In the genomic region with DNA sequence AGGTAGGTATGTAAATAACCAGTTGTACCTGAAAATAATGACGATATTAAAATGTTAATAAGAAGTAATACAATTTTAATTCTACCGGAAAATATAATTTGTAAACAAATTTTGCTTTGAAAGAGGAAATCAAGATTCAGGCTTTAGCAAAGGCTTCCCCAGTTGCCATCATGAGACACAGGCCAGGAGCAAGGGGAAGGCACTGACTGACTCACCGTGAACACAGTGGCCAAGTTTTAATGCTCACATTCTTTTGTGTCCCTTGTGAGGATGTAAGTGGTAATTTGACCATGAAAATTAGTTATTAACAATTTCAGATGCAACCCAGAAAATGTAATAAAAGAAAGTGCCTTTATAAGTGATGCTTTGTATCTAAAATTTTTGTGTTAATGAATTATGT, we compare ENCODE assay signal across 23 cellular contexts.
A peak's percentile ranks its signal among the peaks of the same experiment; 100 is the strongest.
DNase-seq lines count a peak whose midpoint lies in the region; TF ChIP-seq lines count a peak whose summit lies in the region.
"Had no signal": no experiment of that assay in that cellular context is flagged by ENCODE, and none has a peak within 500 bp of the region (broad histone marks: within the 10 kb centered on the region; RNA-seq: fewer than 3 reads in every experiment).

No MANE protein-coding gene starts in this region.

- H3K4ac ChIP-seq in mesenchymal stem cell (ENCODE audit: low read depth in 1 of 2, low read length in 2 of 2), result no peak overlapping the region

- H3K18ac ChIP-seq in mesenchymal stem cell (ENCODE audit: low read depth in 1 of 2, low read length in 2 of 2), result no peak overlapping the region

- no peak overlapping the region for H3K14ac ChIP-seq in mesenchymal stem cell (ENCODE audit: low read length in 2 of 2)

- no peak overlapping the region for H2AK5ac ChIP-seq in mesenchymal stem cell (ENCODE audit: low read length, severe bottlenecking)

- H3K4me1 ChIP-seq in mesenchymal stem cell (ENCODE audit: control insufficient read depth, insufficient read depth, low read depth, low read length) (no peaks in the 10 kb centered on the region), uterus (no peaks in the 10 kb centered on the region)
- H3K4me1 ChIP-seq: adrenal gland, left ventricle myocardium inferior, right atrium auricular region had no signal

- intact Hi-C loops in uterus (cut with DNase I; ENCODE audit: low total_unique reads), result no loop called here

- TF ChIP-seq CTCF in uterus (IDR thresholded peaks at IDR 0.05), result no peak

- no peak overlapping the region for H2BK15ac ChIP-seq in mesenchymal stem cell (ENCODE audit: low read depth, poor library complexity, severe bottlenecking)

- H3K79me1 ChIP-seq in mesenchymal stem cell (replicated peaks; ENCODE audit: low read length, poor library complexity, severe bottlenecking), result no peaks in the 10 kb centered on the region

- H4K8ac ChIP-seq in mesenchymal stem cell (ENCODE audit: low read length), result no peak overlapping the region

- no peak for TF ChIP-seq POLR2A in uterus (IDR thresholded peaks at IDR 0.05)

- H2BK12ac ChIP-seq in mesenchymal stem cell (ENCODE audit: low read length in 2 of 2), result no peak overlapping the region

- no peak overlapping the region for H2AFZ ChIP-seq in mesenchymal stem cell (ENCODE audit: low read depth, low read length)
- H2AFZ ChIP-seq: parathyroid adenoma had no signal

- 92% methylated on average over 2 of the region's 3 CpGs for WGBS in mesenchymal stem cell

- H3K27ac ChIP-seq in mesenchymal stem cell (ENCODE audit: low read length, poor library complexity, severe bottlenecking) (no peak overlapping the region), uterus (no peak overlapping the region)
- H3K27ac ChIP-seq: adrenal gland, left ventricle myocardium inferior, parathyroid adenoma, right atrium auricular region, thoracic aorta had no signal

- H3K27me3 ChIP-seq in mesenchymal stem cell (ENCODE audit: control insufficient read depth in 1 of 2, insufficient read depth in 1 of 2, low read length in 2 of 2) (no peaks in the 10 kb centered on the region), uterus (no peaks in the 10 kb centered on the region)
- H3K27me3 ChIP-seq: adrenal gland, right atrium auricular region had no signal

- peak overlapping the region; percentile 24 for H3K9ac ChIP-seq in mesenchymal stem cell (ENCODE audit: low read length)
- H3K9ac ChIP-seq: parathyroid adenoma had no signal

- H2BK5ac ChIP-seq in mesenchymal stem cell (ENCODE audit: low read depth, low read length, poor library complexity, severe bottlenecking), result no peak overlapping the region

- no peak overlapping the region for H3K23ac ChIP-seq in mesenchymal stem cell (ENCODE audit: low read length in 2 of 2)

- H4K91ac ChIP-seq in mesenchymal stem cell (ENCODE audit: low read length), result no peak overlapping the region

- H3K4me2 ChIP-seq in mesenchymal stem cell (ENCODE audit: low read length, poor library complexity, severe bottlenecking), result no peak overlapping the region
- H3K4me2 ChIP-seq: smooth muscle cell had no signal

- no peak overlapping the region for H2BK120ac ChIP-seq in mesenchymal stem cell (ENCODE audit: low read depth, low read length)

- no peaks in the 10 kb centered on the region for H3K9me3 ChIP-seq in mesenchymal stem cell (ENCODE audit: control insufficient read depth, low read length)
- H3K9me3 ChIP-seq in uterus, result no peaks in the 10 kb centered on the region
- H3K9me3 ChIP-seq: adrenal gland, HAP-1, left ventricle myocardium inferior, right atrium auricular region, thoracic aorta had no signal

- peak; percentile 6 for DNase-seq in Daoy (ENCODE audit: low read depth)
- DNase-seq in LHCN-M2 (ENCODE audit: low read depth), result peak; percentile 60
- peak; percentile 46 for DNase-seq in dermis blood vessel endothelial cell
- no peak for DNase-seq in mesenchymal stem cell
- no peak for DNase-seq in NCI-H1694 (lab: John Stamatoyannopoulos, UW)
- DNase-seq in uterus, result no peak
- no peak for DNase-seq in amygdala (lab: John Stamatoyannopoulos, UW)
- DNase-seq in GF-D8 (lab: John Stamatoyannopoulos, UW), result no peak
- DNase-seq: activated CD4-positive, alpha-beta memory T cell treated with anti-CD3 and anti-CD28 coated beads, Interleukin-2, amount 10 ng/mL, durations not matched to agents 7 days and 5 days; activated CD4-positive, CD25-positive, alpha-beta regulatory T cell treated with anti-CD3 and anti-CD28 coated beads, Interleukin-2, amount 50 U/mL, for 72 hours; activated CD8-positive, alpha-beta memory T cell treated with anti-CD3 and anti-CD28 coated beads, Interleukin-2, amount 50 U/mL, for 4 hours; activated naive CD4-positive, alpha-beta T cell treated with anti-CD3 and anti-CD28 coated beads for 36 hours; adrenal gland; left ventricle myocardium inferior; NCI-H2107; NCI-H446; NCI-H748 treated with DMSO at 0.1 percent for 48 hours; SIG-M5 had no signal

- H3K36me3 ChIP-seq in mesenchymal stem cell (ENCODE audit: control insufficient read depth in 1 of 2, insufficient read depth in 2 of 2, low read depth in 1 of 2, low read length in 2 of 2) (no peaks in the 10 kb centered on the region), uterus (no peaks in the 10 kb centered on the region)
- H3K36me3 ChIP-seq: adrenal gland, HAP-1, left ventricle myocardium inferior, right atrium auricular region had no signal

- H3K4me3 ChIP-seq in mesenchymal stem cell (ENCODE audit: insufficient read depth in 1 of 2, low read depth in 1 of 2, low read length in 2 of 2) (no peak overlapping the region), uterus (no peak overlapping the region)
- H3K4me3 ChIP-seq: adrenal gland, HAP-1, left ventricle myocardium inferior, right atrium auricular region, smooth muscle cell, thoracic aorta had no signal

Comparison
In these comparisons a context has a peak if more than half of its experiments do, and no peak if none do; other contexts are left out.
1. DNase-seq: peak in Daoy (single experiment), LHCN-M2 (single experiment) and dermis blood vessel endothelial cell (single experiment); none in mesenchymal stem cell (single experiment), NCI-H1694 (single experiment), uterus (0 of 2), amygdala (0 of 56) and GF-D8 (single experiment).